In genomic region chr6:42075159-42075838, GRCh38 we compare ENCODE assay signal across 1 cellular context.
A peak's percentile ranks its signal among the peaks of the same experiment; 100 is the strongest.
TF ChIP-seq lines count a peak whose summit lies in the region.

No MANE protein-coding gene starts in this region.

TF ChIP-seq in HepG2, 621 proteins besides CTCF, POLR2A, EP300 and RAD21 (continued from another document and continues in another):
- TF ChIP-seq, protein P1, sequence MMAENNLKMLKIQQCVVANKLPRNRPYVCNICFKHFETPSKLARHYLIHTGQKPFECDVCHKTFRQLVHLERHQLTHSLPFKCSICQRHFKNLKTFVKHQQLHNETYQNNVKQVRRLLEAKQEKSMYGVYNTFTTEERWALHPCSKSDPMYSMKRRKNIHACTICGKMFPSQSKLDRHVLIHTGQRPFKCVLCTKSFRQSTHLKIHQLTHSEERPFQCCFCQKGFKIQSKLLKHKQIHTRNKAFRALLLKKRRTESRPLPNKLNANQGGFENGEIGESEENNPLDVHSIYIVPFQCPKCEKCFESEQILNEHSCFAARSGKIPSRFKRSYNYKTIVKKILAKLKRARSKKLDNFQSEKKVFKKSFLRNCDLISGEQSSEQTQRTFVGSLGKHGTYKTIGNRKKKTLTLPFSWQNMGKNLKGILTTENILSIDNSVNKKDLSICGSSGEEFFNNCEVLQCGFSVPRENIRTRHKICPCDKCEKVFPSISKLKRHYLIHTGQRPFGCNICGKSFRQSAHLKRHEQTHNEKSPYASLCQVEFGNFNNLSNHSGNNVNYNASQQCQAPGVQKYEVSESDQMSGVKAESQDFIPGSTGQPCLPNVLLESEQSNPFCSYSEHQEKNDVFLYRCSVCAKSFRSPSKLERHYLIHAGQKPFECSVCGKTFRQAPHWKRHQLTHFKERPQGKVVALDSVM (CRISPR knock-in tag; IDR thresholded peaks at IDR 0.05): no peak
- TF ChIP-seq NCOA1 (CRISPR knock-in tag; IDR thresholded peaks at IDR 0.05) (no peak), ATF2 (CRISPR knock-in tag; IDR thresholded peaks at IDR 0.05) (peak; percentile 17; the same call in 1 of the 2 replicates), ZNF335 (CRISPR knock-in tag; IDR thresholded peaks at IDR 0.05) (0 out of 2 replicates have a peak, but pooled peaks have one; percentile 33), DNMT3B (CRISPR knock-in tag; conservative IDR thresholded peaks at IDR 0.05) (no peak), THRA (CRISPR knock-in tag; IDR thresholded peaks at IDR 0.05; ENCODE audit: borderline replicate concordance) (peak; percentile 61; the same call in 1 of the 2 replicates), PHF20 (CRISPR knock-in tag; IDR thresholded peaks at IDR 0.05) (no peak), ARNT2 (CRISPR knock-in tag; IDR thresholded peaks at IDR 0.05; ENCODE audit: low read depth) (0 out of 2 replicates have a peak, but pooled peaks have one; percentile 29), ZNF773 (CRISPR knock-in tag; IDR thresholded peaks at IDR 0.05; ENCODE audit: borderline replicate concordance) (no peak), HMGXB4 (CRISPR knock-in tag; IDR thresholded peaks at IDR 0.05; ENCODE audit: borderline replicate concordance in 1 of 2, low read depth in 1 of 2) (peak in 1 of 2 experiments; percentile 52; a peak in 1 of 4 replicates), ZNF562 (CRISPR knock-in tag; IDR thresholded peaks at IDR 0.05; ENCODE audit: borderline replicate concordance) (no peak), ELK4 (CRISPR knock-in tag; IDR thresholded peaks at IDR 0.05; ENCODE audit: borderline replicate concordance) (no peak), KDM6A (CRISPR knock-in tag; IDR thresholded peaks at IDR 0.05; ENCODE audit: low read depth) (no peak), NFYC (CRISPR knock-in tag; IDR thresholded peaks at IDR 0.05) (no peak), ZNF142 (CRISPR knock-in tag; IDR thresholded peaks at IDR 0.05) (no peak), BCLAF1 (IDR thresholded peaks at IDR 0.05) (no peak), TSC22D2 (CRISPR knock-in tag; IDR thresholded peaks at IDR 0.05; ENCODE audit: borderline replicate concordance) (no peak; the same call in 1 of the 2 replicates), SETDB1 (CRISPR knock-in tag; IDR thresholded peaks at IDR 0.05; ENCODE audit: borderline replicate concordance) (no peak), MAFK (conservative IDR thresholded peaks at IDR 0.05 in 1 of 2, IDR thresholded peaks at IDR 0.05 in 1 of 2; ENCODE audit: low read length in 2 of 2) (peak; percentile 76 to 77), ZMAT5 (CRISPR knock-in tag; IDR thresholded peaks at IDR 0.05; ENCODE audit: borderline replicate concordance, low read depth) (no peak), ZSCAN21 (CRISPR knock-in tag; IDR thresholded peaks at IDR 0.05; ENCODE audit: borderline replicate concordance) (no peak), MXD4 (CRISPR knock-in tag; IDR thresholded peaks at IDR 0.05) (no peak), ZNF550 (CRISPR knock-in tag; IDR thresholded peaks at IDR 0.05; ENCODE audit: borderline replicate concordance) (no peak), SKIL (CRISPR knock-in tag; IDR thresholded peaks at IDR 0.05; ENCODE audit: borderline replicate concordance) (no peak), FOXC1 (CRISPR knock-in tag; IDR thresholded peaks at IDR 0.05; ENCODE audit: borderline replicate concordance) (no peak), ZNF530 (CRISPR knock-in tag; IDR thresholded peaks at IDR 0.05; ENCODE audit: low read depth) (no peak), SMYD3 (CRISPR knock-in tag; IDR thresholded peaks at IDR 0.05) (no peak), ZNF816 (CRISPR knock-in tag; IDR thresholded peaks at IDR 0.05; ENCODE audit: borderline replicate concordance) (no peak)
- TF ChIP-seq, protein P2, sequence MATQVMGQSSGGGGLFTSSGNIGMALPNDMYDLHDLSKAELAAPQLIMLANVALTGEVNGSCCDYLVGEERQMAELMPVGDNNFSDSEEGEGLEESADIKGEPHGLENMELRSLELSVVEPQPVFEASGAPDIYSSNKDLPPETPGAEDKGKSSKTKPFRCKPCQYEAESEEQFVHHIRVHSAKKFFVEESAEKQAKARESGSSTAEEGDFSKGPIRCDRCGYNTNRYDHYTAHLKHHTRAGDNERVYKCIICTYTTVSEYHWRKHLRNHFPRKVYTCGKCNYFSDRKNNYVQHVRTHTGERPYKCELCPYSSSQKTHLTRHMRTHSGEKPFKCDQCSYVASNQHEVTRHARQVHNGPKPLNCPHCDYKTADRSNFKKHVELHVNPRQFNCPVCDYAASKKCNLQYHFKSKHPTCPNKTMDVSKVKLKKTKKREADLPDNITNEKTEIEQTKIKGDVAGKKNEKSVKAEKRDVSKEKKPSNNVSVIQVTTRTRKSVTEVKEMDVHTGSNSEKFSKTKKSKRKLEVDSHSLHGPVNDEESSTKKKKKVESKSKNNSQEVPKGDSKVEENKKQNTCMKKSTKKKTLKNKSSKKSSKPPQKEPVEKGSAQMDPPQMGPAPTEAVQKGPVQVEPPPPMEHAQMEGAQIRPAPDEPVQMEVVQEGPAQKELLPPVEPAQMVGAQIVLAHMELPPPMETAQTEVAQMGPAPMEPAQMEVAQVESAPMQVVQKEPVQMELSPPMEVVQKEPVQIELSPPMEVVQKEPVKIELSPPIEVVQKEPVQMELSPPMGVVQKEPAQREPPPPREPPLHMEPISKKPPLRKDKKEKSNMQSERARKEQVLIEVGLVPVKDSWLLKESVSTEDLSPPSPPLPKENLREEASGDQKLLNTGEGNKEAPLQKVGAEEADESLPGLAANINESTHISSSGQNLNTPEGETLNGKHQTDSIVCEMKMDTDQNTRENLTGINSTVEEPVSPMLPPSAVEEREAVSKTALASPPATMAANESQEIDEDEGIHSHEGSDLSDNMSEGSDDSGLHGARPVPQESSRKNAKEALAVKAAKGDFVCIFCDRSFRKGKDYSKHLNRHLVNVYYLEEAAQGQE (IDR thresholded peaks at IDR 0.05; ENCODE audit: borderline replicate concordance in 1 of 2, low read depth in 1 of 2, low read length in 2 of 2): no peak
